Comparison of ENCODE assay signal across 31 cellular contexts in genomic region chr6:91911945-91912344, GRCh38.
"Had no signal": no experiment of that assay in that cellular context is flagged by ENCODE, and none has a peak within 500 bp of the region (broad histone marks: within the 10 kb centered on the region; RNA-seq: fewer than 3 reads in every experiment).

No MANE protein-coding gene starts in this region.

- H3K27me3 ChIP-seq: adrenal gland, ascending aorta, body of pancreas, brain microvascular endothelial cell, breast epithelium, cardiac muscle cell had no signal

- H3K4me1 ChIP-seq: adrenal gland, ascending aorta, body of pancreas, breast epithelium had no signal

- H3K9me3 ChIP-seq: adrenal gland, ascending aorta, body of pancreas, breast epithelium had no signal

- DNase-seq: activated effector memory CD4-positive, alpha-beta T cell treated with anti-CD3 and anti-CD28 coated beads, Interleukin-2, amount 50 U/mL, for 16 hours; activated effector memory CD4-positive, alpha-beta T cell treated with Interleukin-2 at 50 U/mL for 16 hours; activated gamma-delta T cell; activated gamma-delta T cell treated with Interleukin-2 at 50 U/mL for 16 hours; activated naive CD4-positive, alpha-beta T cell; activated naive CD4-positive, alpha-beta T cell treated with anti-CD3 and anti-CD28 coated beads for 36 hours; activated naive CD4-positive, alpha-beta T cell treated with anti-CD3 and anti-CD28 coated beads, Interleukin-2, amount 10 ng/mL, durations not matched to agents 7 days and 5 days; activated naive CD4-positive, alpha-beta T cell treated with anti-CD3 and anti-CD28 coated beads, Interleukin-2, amount 50 U/mL, for 16 hours; activated naive CD4-positive, alpha-beta T cell treated with Interleukin-2 at 50 U/mL for 16 hours; activated naive CD8-positive, alpha-beta T cell treated with anti-CD3 and anti-CD28 coated beads for 36 hours; activated naive CD8-positive, alpha-beta T cell treated with anti-CD3 and anti-CD28 coated beads, Interleukin-2, amount 10 ng/mL, durations not matched to agents 7 days and 5 days; activated naive CD8-positive, alpha-beta T cell treated with anti-CD3 and anti-CD28 coated beads, Interleukin-2, amount 50 U/mL, for 24 hours; activated T-cell treated with anti-CD3 and anti-CD28 coated beads, Interleukin-2, amount 50 U/mL, for 24 hours; activated T-cell treated with anti-CD3 and anti-CD28 coated beads, Interleukin-2, amount 50 U/mL, for 4 hours; activated T-cell treated with anti-CD3 and anti-CD28 coated beads, Interleukin-2, amount 50 U/mL, for 48 hours; activated T-cell treated with anti-CD3 and anti-CD28 coated beads, Interleukin-2, amount 50 U/mL, for 72 hours; adrenal gland; amniotic stem cell; amygdala; anterior cingulate cortex; aorta; body of pancreas; brain microvascular endothelial cell; caudate nucleus; central memory CD4-positive, alpha-beta T cell; cerebellar nuclear complex had no signal

- H3K27ac ChIP-seq: adrenal gland, ascending aorta, body of pancreas, brain microvascular endothelial cell, breast epithelium, cardiac muscle cell had no signal

- H3K4me3 ChIP-seq: adrenal gland, ascending aorta, body of pancreas, breast epithelium, cardiac muscle cell had no signal

- ATAC-seq: activated naive CD4-positive, alpha-beta T cell treated with anti-CD3 and anti-CD28 coated beads, Interleukin-2, amount 50 U/mL, for 72 hours; activated naive CD8-positive, alpha-beta T cell treated with anti-CD3 and anti-CD28 coated beads, Interleukin-2, amount 50 U/mL, for 24 hours; activated T-cell treated with anti-CD3 and anti-CD28 coated beads, Interleukin-2, amount 50 U/mL, for 4 hours; activated T-cell treated with anti-CD3 and anti-CD28 coated beads, Interleukin-2, amount 50 U/mL, for 72 hours; activated T-helper 17 cell treated with anti-CD3 and anti-CD28 coated beads, Interleukin-2, amount 50 U/mL, for 72 hours; body of pancreas had no signal

- H3K36me3 ChIP-seq: adrenal gland, ascending aorta, brain microvascular endothelial cell, breast epithelium, cardiac muscle cell had no signal
